ENCODE assay signal across 17 cellular contexts in the genomic region with DNA sequence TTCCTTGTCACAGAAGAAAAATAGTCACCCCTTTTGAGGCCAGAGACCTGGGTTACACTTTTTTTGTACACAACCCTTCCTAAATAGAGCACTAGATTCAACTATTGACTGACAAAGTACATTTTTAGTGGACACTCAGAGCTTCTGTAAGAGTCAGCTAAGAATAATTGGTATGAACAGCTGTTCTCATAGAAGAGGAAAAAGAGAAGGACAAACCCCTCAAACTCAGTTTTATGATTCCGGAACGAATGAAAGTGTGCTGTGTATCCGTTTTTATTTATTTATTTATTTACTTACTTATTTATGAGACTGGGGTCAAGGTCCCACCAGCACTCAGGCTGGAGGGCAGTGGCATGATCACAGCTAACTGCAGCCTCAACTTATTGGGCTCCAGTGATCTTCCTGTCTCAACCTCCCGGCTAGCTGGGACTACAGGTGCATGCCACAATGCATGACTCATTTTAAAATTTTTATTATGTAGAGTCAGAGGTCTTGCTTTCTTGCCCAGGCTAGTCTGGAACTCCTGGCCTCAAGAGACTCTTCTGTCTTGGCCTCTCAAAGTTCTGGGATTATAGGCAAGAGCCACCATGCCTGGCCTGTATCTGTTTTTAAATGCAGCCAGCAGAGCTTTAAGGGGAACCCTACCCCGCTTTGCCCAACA. TPM values are rescaled to one million over a fixed set of nuclear protein-coding genes. Genes with fewer than 3 reads are reported as not detected.
DNase-seq lines count a peak whose midpoint lies in the region; ATAC-seq and TF ChIP-seq lines count a peak whose summit lies in the region.
"Had no signal": no experiment of that assay in that cellular context is flagged by ENCODE, and none has a peak within 500 bp of the region (broad histone marks: within the 10 kb centered on the region; RNA-seq: fewer than 3 reads in every experiment).

No MANE protein-coding gene starts in this region.

- no peak overlapping the region for H2AK5ac ChIP-seq in mesendoderm (ENCODE audit: low read length)

- no peak overlapping the region for H4K5ac ChIP-seq in mesendoderm (ENCODE audit: low read length)

- no peaks in the 10 kb centered on the region for H3K36me3 ChIP-seq in mesendoderm (ENCODE audit: control insufficient read depth, insufficient read depth, low read length)
- H3K36me3 ChIP-seq: pancreas, Peyer's patch had no signal

- WGBS in mesendoderm (ENCODE audit: extremely low coverage, insufficient coverage, low lambda C conversion rate), result no CpG with 5 or more reads among the region's 5 CpGs

- no peaks in the 10 kb centered on the region for H3K79me1 ChIP-seq in mesendoderm (ENCODE audit: low read length)

- no peaks in the 10 kb centered on the region for H3K27me3 ChIP-seq in mesendoderm (ENCODE audit: insufficient read depth, low read length, poor library complexity)
- H3K27me3 ChIP-seq: pancreas, Peyer's patch had no signal

- no peak overlapping the region for H2BK5ac ChIP-seq in mesendoderm (ENCODE audit: low read length)

- H3K18ac ChIP-seq in mesendoderm (ENCODE audit: low read length), result peak overlapping the region; percentile 0

- ATAC-seq in HG03439 (IDR thresholded peaks at IDR 0.05; ENCODE audit: unreplicated experiment) (no peak), HG02642 (IDR thresholded peaks at IDR 0.05; ENCODE audit: poor library complexity, unreplicated experiment) (no peak)
- ATAC-seq: stimulated activated naive B cell treated with anti-CD40 and anti-IgM and Interleukin-4, amounts not matched to agents 10 μg/mL and 1 μg/mL and 100 μg/mL, for 72 hours had no signal

- no peak overlapping the region for H2BK15ac ChIP-seq in mesendoderm (replicated peaks; ENCODE audit: low read depth)

- H3K56ac ChIP-seq in mesendoderm (ENCODE audit: low read length), result no peak overlapping the region

- DNase-seq in EH (ENCODE audit: low read depth) (peak; percentile 24), M059J (ENCODE audit: low read depth) (peak; percentile 70), epithelial cell of esophagus (ENCODE audit: low read depth) (peak; percentile 85), mesendoderm (peak; percentile 24), NAMALWA (ENCODE audit: low spot score) (no peak), foreskin fibroblast (no peak)
- DNase-seq: amygdala; COR-L47; kidney; NCI-H187 treated with DMSO at 0.1 percent for 48 hours; NCI-H510A treated with DMSO at 0.1 percent for 48 hours; Peyer's patch; stimulated activated naive B cell treated with anti-CD40 and anti-IgM and Interleukin-4, amounts not matched to agents 10 μg/mL and 1 μg/mL and 100 μg/mL, for 72 hours; T-helper 1 cell had no signal

- H3K9ac ChIP-seq in mesendoderm (ENCODE audit: low read length), result no peak overlapping the region

- H3K79me2 ChIP-seq in mesendoderm (ENCODE audit: control insufficient read depth, insufficient read depth, low read length), result no peaks in the 10 kb centered on the region

- no peak overlapping the region for H3K27ac ChIP-seq in mesendoderm (ENCODE audit: low read depth, low read length)
- H3K27ac ChIP-seq: pancreas, Peyer's patch had no signal

- H3K4me3 ChIP-seq in epithelial cell of esophagus (ENCODE audit: low read length) (no peak overlapping the region), mesendoderm (ENCODE audit: low read length) (no peak overlapping the region), foreskin fibroblast (ENCODE audit: low read depth in 1 of 2, low read length in 2 of 2) (no peak overlapping the region)
- H3K4me3 ChIP-seq: pancreas, Peyer's patch had no signal

- H3K4me2 ChIP-seq in mesendoderm (ENCODE audit: low read length), result no peak overlapping the region

- H2BK120ac ChIP-seq in mesendoderm (ENCODE audit: low read depth, low read length), result peak overlapping the region; percentile 13

- H3K23ac ChIP-seq in mesendoderm (ENCODE audit: low read length), result no peak overlapping the region

- H3K4me1 ChIP-seq in mesendoderm (ENCODE audit: control insufficient read depth, low read depth, low read length), result peaks cover 12% of the 10 kb centered on the region
- H3K4me1 ChIP-seq: pancreas had no signal

- TF ChIP-seq CTCF in epithelial cell of esophagus (IDR thresholded peaks at IDR 0.05; ENCODE audit: insufficient read depth, low read depth, low read length, missing control alignments), result no peak
- no peak for TF ChIP-seq CTCF in foreskin fibroblast (IDR thresholded peaks at IDR 0.05; ENCODE audit: low read depth, low read length)

- H4K8ac ChIP-seq in mesendoderm (ENCODE audit: low read depth, low read length), result no peak overlapping the region

- no peak overlapping the region for H3K4ac ChIP-seq in mesendoderm (ENCODE audit: low read depth, low read length)

RNA-seq across cellular contexts. Expression of a gene that starts 36.0 kb away (rescaled TPM):
- total RNA-seq in M059J (2014; rRNA removed; shearing (Covaris generic)), result 3.4 and 5.2 TPM in 2 replicates
- polyA plus RNA-seq in mesendoderm (2013, experiment 1 of 2), result 42.5 TPM
- polyA plus RNA-seq in mesendoderm (2013, experiment 2 of 2), result 41.3 TPM

Comparison
In these comparisons a context has a peak if more than half of its experiments do, and no peak if none do; other contexts are left out.
1. DNase-seq: peak in EH (single experiment), M059J (single experiment), epithelial cell of esophagus (single experiment) and mesendoderm (single experiment); none in NAMALWA (single experiment) and foreskin fibroblast (0 of 2).